ENCODE assay signal across 8 cellular contexts in genomic region chr3:121545049-121545563, GRCh38. TPM values are rescaled to one million over a fixed set of nuclear protein-coding genes. Genes with fewer than 3 reads are reported as not detected.
DNase-seq lines count a peak whose midpoint lies in the region; ATAC-seq and TF ChIP-seq lines count a peak whose summit lies in the region.

No MANE protein-coding gene starts in this region.

- no peak overlapping the region for H2BK120ac ChIP-seq in neuronal stem cell (ENCODE audit: low read depth, low read length)

- H3K79me2 ChIP-seq in PC-3 (ENCODE audit: low read length): peaks cover 37% of the 10 kb centered on the region

- H2BK5ac ChIP-seq in neuronal stem cell (ENCODE audit: low read length): no peak overlapping the region

- no peak overlapping the region for H3K4ac ChIP-seq in neuronal stem cell (ENCODE audit: low read length)

- H3K27me3 Mint-ChIP-seq in endothelial cell (ENCODE audit: unreplicated experiment): peaks cover 2% of the 10 kb centered on the region

- H2AK5ac ChIP-seq in neuronal stem cell (ENCODE audit: low read depth, low read length): no peak overlapping the region

- H4K8ac ChIP-seq in neuronal stem cell (ENCODE audit: low read depth, low read length): no peak overlapping the region

- no CpG with 5 or more reads among the region's 18 CpGs for WGBS in neuronal stem cell (ENCODE audit: extremely low coverage in 2 of 2, insufficient read length in 2 of 2, insufficient replicate concordance in 1 of 2), 2 donors

- H3K4me1 Mint-ChIP-seq in endothelial cell (ENCODE audit: unreplicated experiment): peaks cover 6% of the 10 kb centered on the region

- TF ChIP-seq CTCF in PC-3 (conservative IDR thresholded peaks at IDR 0.05; ENCODE audit: low read depth, low read length) (no peak), endothelial cell (IDR thresholded peaks at IDR 0.05; ENCODE audit: unreplicated experiment) (no peak)

- H3K4me1 ChIP-seq in PC-3 (ENCODE audit: insufficient read depth, low read length): peaks cover 8% of the 10 kb centered on the region
- H3K4me1 ChIP-seq in neuronal stem cell (ENCODE audit: control insufficient read depth in 2 of 2, insufficient read depth in 1 of 2, low read depth in 1 of 2, low read length in 2 of 2): no peaks in the 10 kb centered on the region

- peak overlapping the region; percentile 83 for H3K9ac ChIP-seq in PC-3 (ENCODE audit: low read length)
- peak overlapping the region; percentile 95 for H3K9ac ChIP-seq in neuronal stem cell (ENCODE audit: low read depth, low read length, poor library complexity)

- H3K36me3 ChIP-seq in PC-3 (ENCODE audit: low read depth, low read length): peaks cover 22% of the 10 kb centered on the region
- peaks cover 3 to 43% of the 10 kb centered on the region in 2 donors for H3K36me3 ChIP-seq in neuronal stem cell (replicated peaks in 1 of 2; ENCODE audit: control insufficient read depth in 2 of 2, insufficient read depth in 2 of 2, low read length in 2 of 2)

- H2AFZ ChIP-seq in PC-3 (ENCODE audit: low read length): peak overlapping the region; percentile 96
- peak overlapping the region; percentile 82 for H2AFZ ChIP-seq in neuronal stem cell (ENCODE audit: low read length)

- H4K20me1 ChIP-seq in PC-3 (ENCODE audit: low read length): no peaks in the 10 kb centered on the region

- H3K14ac ChIP-seq in neuronal stem cell (ENCODE audit: low read length): peak overlapping the region; percentile 17

- H3K4me2 ChIP-seq in PC-3 (ENCODE audit: low read length) (peak overlapping the region; percentile 95), neuronal stem cell (ENCODE audit: insufficient read depth, low read length, poor library complexity, severe bottlenecking) (peak overlapping the region; percentile 67)

- H3K4me3 ChIP-seq in PC-3 (ENCODE audit: low read length): peak overlapping the region; percentile 84
- H3K4me3 ChIP-seq in neuronal stem cell (ENCODE audit: low read length in 2 of 2): peak overlapping the region; percentile 66 to 92

- H3K4me3 Mint-ChIP-seq in endothelial cell (ENCODE audit: unreplicated experiment): peak overlapping the region; percentile 96

- no peaks in the 10 kb centered on the region for H3K9me3 Mint-ChIP-seq in endothelial cell (ENCODE audit: unreplicated experiment)

- H3F3A ChIP-seq in PC-3 (ENCODE audit: low read length, unreplicated experiment): no peaks in the 10 kb centered on the region

- peak overlapping the region; percentile 72 for H3K27ac Mint-ChIP-seq in endothelial cell (ENCODE audit: unreplicated experiment)

- no peak overlapping the region for H2BK15ac ChIP-seq in neuronal stem cell (ENCODE audit: low read length)

- H3K27ac ChIP-seq in PC-3 (ENCODE audit: low read length): no peak overlapping the region
- H3K27ac ChIP-seq in neuronal stem cell (replicated peaks; ENCODE audit: low read length): no peak overlapping the region

- ATAC-seq in GM18511 (IDR thresholded peaks at IDR 0.05; ENCODE audit: unreplicated experiment) (peak; percentile 0), PC-3 (peak; percentile 16), HG02970 (IDR thresholded peaks at IDR 0.05; ENCODE audit: low FRiP score, unreplicated experiment) (no peak)

- H3K36me3 Mint-ChIP-seq in endothelial cell (ENCODE audit: low read depth, unreplicated experiment): no peaks in the 10 kb centered on the region

- intact Hi-C loops in PC-3 (cut with micrococcal nuclease): loop anchor here (5.0 to 10.0 kb wide), 6 partner anchors 170 to 1482 kb away; partner anchors contain the start of genes EAF2, IQCB1 and SEMA5B

- DNase-seq in AG08395 (ENCODE audit: low spot score) (peak; percentile 16), PC-3 (peak; percentile 25), endothelial cell (ENCODE audit: low spot score) (peak; percentile 4), neuronal stem cell (ENCODE audit: low spot score) (no peak), midbrain (lab: John Stamatoyannopoulos, UW) (no peak)
- no peak for DNase-seq in stimulated activated CD4-positive, alpha-beta T cell treated with anti-CD3 and anti-CD28 coated beads, Interleukin-12 subunit alpha, Interleukin-12 subunit beta, amount 100 ng/mL, for 4 hours

- CTCF ChIA-PET in PC-3 (lab: Charles Lee): interaction anchor here (0.7 kb wide), 1 partner anchor 561 kb away, joined by 3 read pairs; no protein-coding TSS in a partner anchor

- POLR2A ChIA-PET in PC-3 (lab: Charles Lee; ENCODE audit: unreplicated experiment): interaction anchor here (0.6 kb wide), 1 partner anchor 17 kb away, joined by 3 read pairs; no protein-coding TSS in a partner anchor

- H2BK12ac ChIP-seq in neuronal stem cell (ENCODE audit: low read length): no peak overlapping the region

- H3K9me3 ChIP-seq in PC-3 (ENCODE audit: low read length) (no peaks in the 10 kb centered on the region), neuronal stem cell (replicated peaks in 1 of 2; ENCODE audit: control insufficient read depth in 2 of 2, insufficient read depth in 1 of 2, low read depth in 1 of 2, low read length in 2 of 2) (no peaks in the 10 kb centered on the region)

- TSS peak; percentile 57 for BruUV-seq in PC-3 (replicated peaks; lab: Mats Ljungman, UMichigan)

- H3K27me3 ChIP-seq in PC-3 (ENCODE audit: low read length) (no peaks in the 10 kb centered on the region), neuronal stem cell (ENCODE audit: control insufficient read depth in 3 of 3, insufficient read depth in 3 of 3, low read depth in 1 of 3, low read length in 3 of 3) (no peaks in the 10 kb centered on the region)

- no peaks in the 10 kb centered on the region for H3K9me2 ChIP-seq in PC-3 (replicated peaks; ENCODE audit: low read length)

- no peak overlapping the region for H3K18ac ChIP-seq in neuronal stem cell (ENCODE audit: low read length)

- H3K79me1 ChIP-seq in neuronal stem cell (ENCODE audit: low read depth, low read length): peaks cover 4% of the 10 kb centered on the region

- H4K91ac ChIP-seq in neuronal stem cell (ENCODE audit: low read depth, low read length, poor library complexity): no peak overlapping the region

- H3K23ac ChIP-seq in neuronal stem cell (ENCODE audit: low read depth, low read length, poor library complexity): no peak overlapping the region

RNA-seq across cellular contexts. Expression of gene POLQ, which starts 0.7 kb away (rescaled TPM):
- total RNA-seq in PC-3 (2014; rRNA removed) (9.6 and 22.2 TPM in 2 replicates), endothelial cell (ENCODE audit: unreplicated experiment) (2.1 TPM)
- polyA plus RNA-seq in neuronal stem cell (2013, experiment 1 of 2): 4.3 TPM
- polyA plus RNA-seq in neuronal stem cell (2013, experiment 2 of 2): 4.4 TPM

RNA-seq across cellular contexts. Expression of gene ARGFX, which starts 22.6 kb away (rescaled TPM):
- total RNA-seq in PC-3 (2014; rRNA removed): not detected in 2 replicates
- total RNA-seq in endothelial cell (ENCODE audit: unreplicated experiment): not detected
- not detected for polyA plus RNA-seq in neuronal stem cell (2013, experiment 1 of 2)
- polyA plus RNA-seq in neuronal stem cell (2013, experiment 2 of 2): not detected

RNA-seq across cellular contexts. Expression of gene FBXO40, which starts 48.1 kb away (rescaled TPM):
- total RNA-seq in PC-3 (2014; rRNA removed) (not detected in 2 replicates), endothelial cell (ENCODE audit: unreplicated experiment) (not detected)
- polyA plus RNA-seq in neuronal stem cell (2013, experiment 1 of 2): not detected
- not detected for polyA plus RNA-seq in neuronal stem cell (2013, experiment 2 of 2)

Comparison
In these comparisons a context has a peak if more than half of its experiments do, and no peak if none do; other contexts are left out.
1. DNase-seq: peak in AG08395 (single experiment), PC-3 (single experiment) and endothelial cell (single experiment); none in neuronal stem cell (single experiment), midbrain (single experiment) and stimulated activated CD4-positive, alpha-beta T cell treated with anti-CD3 and anti-CD28 coated beads, Interleukin-12 subunit alpha, Interleukin-12 subunit beta, amount 100 ng/mL, for 4 hours (single experiment).